20 cellular contexts compared by ENCODE assay signal in genomic region chr1:28815533-28815932, GRCh38. TPM values are rescaled to one million over a fixed set of nuclear protein-coding genes. Genes with fewer than 3 reads are reported as not detected.
DNase-seq lines count a peak whose midpoint lies in the region; ATAC-seq and TF ChIP-seq lines count a peak whose summit lies in the region.
"Had no signal": no experiment of that assay in that cellular context is flagged by ENCODE, and none has a peak within 500 bp of the region (broad histone marks: within the 10 kb centered on the region; RNA-seq: fewer than 3 reads in every experiment).

No MANE protein-coding gene starts in this region.

- TF ChIP-seq CTCF in WERI-Rb-1 (IDR thresholded peaks at IDR 0.05; ENCODE audit: low read depth, low read length) (no peak), retinal pigment epithelial cell (conservative IDR thresholded peaks at IDR 0.05; ENCODE audit: low read depth, low read length) (peak; percentile 0), type B pancreatic cell (conservative IDR thresholded peaks at IDR 0.05) (no peak)

- intact Hi-C loops in activated CD4-positive, alpha-beta T cell treated with anti-CD3 and anti-CD28 coated beads, Interleukin-2, amount 10 ng/mL, durations not matched to agents 24 days and 14 days (cut with micrococcal nuclease): no loop called here

- no peak overlapping the region for H3K4me3 ChIP-seq in WERI-Rb-1 (ENCODE audit: low read depth, low read length)
- no peak overlapping the region for H3K4me3 ChIP-seq in retinal pigment epithelial cell (ENCODE audit: low read length)
- H3K4me3 ChIP-seq: left ventricle myocardium inferior had no signal

- no peak overlapping the region for H3K4me3 Mint-ChIP-seq in activated CD4-positive, alpha-beta T cell treated with anti-CD3 and anti-CD28 coated beads, Interleukin-2, amount 10 ng/mL, durations not matched to agents 24 days and 14 days
- H3K4me3 Mint-ChIP-seq in type B pancreatic cell: no peak overlapping the region
- H3K4me3 Mint-ChIP-seq: activated naive CD4-positive, alpha-beta T cell treated with anti-CD3 and anti-CD28 coated beads, Interleukin-2, amount 50 U/mL, for 24 hours; T-helper 1 cell treated with Interleukin-12 subunit alpha and Interleukin-12 subunit beta and Interleukin-4 antibody, amounts not matched to agents 30 μg/mL and 1 μg/mL, for 36 hours had no signal

- peaks cover 2% of the 10 kb centered on the region for H3K4me1 Mint-ChIP-seq in activated CD4-positive, alpha-beta T cell treated with anti-CD3 and anti-CD28 coated beads, Interleukin-2, amount 10 ng/mL, durations not matched to agents 24 days and 14 days
- H3K4me1 Mint-ChIP-seq in type B pancreatic cell (ENCODE audit: unreplicated experiment): peaks cover 14% of the 10 kb centered on the region
- H3K4me1 Mint-ChIP-seq: activated naive CD4-positive, alpha-beta T cell treated with anti-CD3 and anti-CD28 coated beads, Interleukin-2, amount 50 U/mL, for 24 hours had no signal

- no peak overlapping the region for H3K27ac ChIP-seq in WERI-Rb-1
- H3K27ac ChIP-seq: brain microvascular endothelial cell, left ventricle myocardium inferior had no signal

- ATAC-seq in GM19351 (IDR thresholded peaks at IDR 0.05; ENCODE audit: unreplicated experiment): no peak
- ATAC-seq: esophagus mucosa, sciatic nerve had no signal

- H3K36me3 ChIP-seq in WERI-Rb-1: no peaks in the 10 kb centered on the region
- H3K36me3 ChIP-seq: brain microvascular endothelial cell, left ventricle myocardium inferior had no signal

- no peak overlapping the region for H3K27ac Mint-ChIP-seq in activated CD4-positive, alpha-beta T cell treated with anti-CD3 and anti-CD28 coated beads, Interleukin-2, amount 10 ng/mL, durations not matched to agents 24 days and 14 days
- H3K27ac Mint-ChIP-seq in type B pancreatic cell: no peak overlapping the region
- H3K27ac Mint-ChIP-seq: activated naive CD4-positive, alpha-beta T cell treated with anti-CD3 and anti-CD28 coated beads, Interleukin-2, amount 50 U/mL, for 24 hours; T-helper 1 cell treated with Interleukin-12 subunit alpha and Interleukin-12 subunit beta and Interleukin-4 antibody, amounts not matched to agents 30 μg/mL and 1 μg/mL, for 36 hours had no signal

- no peaks in the 10 kb centered on the region for H3K36me3 Mint-ChIP-seq in activated CD4-positive, alpha-beta T cell treated with anti-CD3 and anti-CD28 coated beads, Interleukin-2, amount 10 ng/mL, durations not matched to agents 24 days and 14 days (ENCODE audit: low read depth)
- H3K36me3 Mint-ChIP-seq in type B pancreatic cell: no peaks in the 10 kb centered on the region
- H3K36me3 Mint-ChIP-seq: activated naive CD4-positive, alpha-beta T cell treated with anti-CD3 and anti-CD28 coated beads, Interleukin-2, amount 50 U/mL, for 24 hours had no signal

- no peaks in the 10 kb centered on the region for H3K9me3 Mint-ChIP-seq in activated CD4-positive, alpha-beta T cell treated with anti-CD3 and anti-CD28 coated beads, Interleukin-2, amount 10 ng/mL, durations not matched to agents 24 days and 14 days
- no peaks in the 10 kb centered on the region for H3K9me3 Mint-ChIP-seq in type B pancreatic cell
- H3K9me3 Mint-ChIP-seq: activated naive CD4-positive, alpha-beta T cell treated with anti-CD3 and anti-CD28 coated beads, Interleukin-2, amount 50 U/mL, for 24 hours; T-helper 1 cell treated with Interleukin-12 subunit alpha and Interleukin-12 subunit beta and Interleukin-4 antibody, amounts not matched to agents 30 μg/mL and 1 μg/mL, for 36 hours had no signal

- H3K27me3 ChIP-seq in WERI-Rb-1 (ENCODE audit: insufficient read depth, low read depth, severe bottlenecking): no peaks in the 10 kb centered on the region

- peaks cover 47% of the 10 kb centered on the region for H3K27me3 Mint-ChIP-seq in activated CD4-positive, alpha-beta T cell treated with anti-CD3 and anti-CD28 coated beads, Interleukin-2, amount 10 ng/mL, durations not matched to agents 24 days and 14 days
- peaks cover 67% of the 10 kb centered on the region for H3K27me3 Mint-ChIP-seq in type B pancreatic cell

- in situ Hi-C loops in KBM-7 (cut with MboI; ENCODE audit: low pct_unique_long_range_greater_than_20kb, low sequenced_read_pairs): no loop called here

- peaks cover 4% of the 10 kb centered on the region for H3K9me3 ChIP-seq in WERI-Rb-1 (ENCODE audit: severe bottlenecking)
- H3K9me3 ChIP-seq: left ventricle myocardium inferior had no signal

- peak; percentile 65 for DNase-seq in activated CD4-positive, alpha-beta T cell treated with anti-CD3 and anti-CD28 coated beads, Interleukin-2, amount 10 ng/mL, durations not matched to agents 24 days and 14 days
- DNase-seq in activated CD4-positive, alpha-beta T cell treated with anti-CD3 and anti-CD28 coated beads for 48 hours: no peak
- DNase-seq in KBM-7: peak; percentile 23
- peak; percentile 17 for DNase-seq in WERI-Rb-1
- DNase-seq in retinal pigment epithelial cell (ENCODE audit: low read depth): no peak
- DNase-seq in type B pancreatic cell (ENCODE audit: extremely low spot score, unreplicated experiment): no peak
- DNase-seq in dedifferentiated amniotic fluid mesenchymal stem cell (ENCODE audit: extremely low spot score): no peak
- DNase-seq: activated CD4-positive, CD25-positive, alpha-beta regulatory T cell; brain microvascular endothelial cell; left ventricle myocardium inferior; NCI-H1048; stimulated activated CD4-positive, alpha-beta T cell treated with anti-CD3 and anti-CD28 coated beads, Interleukin-1b, Interleukin-23, amount 100 ng/mL, for 48 hours had no signal

RNA-seq across cellular contexts. Expression of gene OPRD1, which starts 3.6 kb away (rescaled TPM):
- 0.09 TPM in 1 of 2 replicates, not detected in the other for total RNA-seq in activated CD4-positive, alpha-beta T cell treated with anti-CD3 and anti-CD28 coated beads, Interleukin-2, amount 10 ng/mL, durations not matched to agents 24 days and 14 days
- total RNA-seq in type B pancreatic cell (ENCODE audit: low replicate concordance): 1.1 and 1.5 TPM in 2 replicates
- total RNA-seq: dermis microvascular lymphatic vessel endothelial cell, esophagus mucosa, left ventricle myocardium inferior, mucosa of gallbladder, omental fat pad, sciatic nerve had no signal

Comparison
In these comparisons a context has a peak if more than half of its experiments do, and no peak if none do; other contexts are left out.
1. DNase-seq: peak in activated CD4-positive, alpha-beta T cell treated with anti-CD3 and anti-CD28 coated beads, Interleukin-2, amount 10 ng/mL, durations not matched to agents 24 days and 14 days (single experiment), KBM-7 (single experiment) and WERI-Rb-1 (single experiment); none in activated CD4-positive, alpha-beta T cell treated with anti-CD3 and anti-CD28 coated beads for 48 hours (single experiment), retinal pigment epithelial cell (single experiment), type B pancreatic cell (single experiment) and dedifferentiated amniotic fluid mesenchymal stem cell (single experiment).